Comparison of ENCODE assay signal across 7 cellular contexts in genomic region chr16:88091221-88092039, GRCh38.
DNase-seq lines count a peak whose midpoint lies in the region; ATAC-seq and TF ChIP-seq lines count a peak whose summit lies in the region.
"Not testable (repeated sequence)": the region's sequence is repeated elsewhere in the genome, so short reads cannot be mapped to it uniquely, and the experiment has no call there.

No MANE protein-coding gene starts in this region.

- not testable (repeated sequence) for H3K9me3 ChIP-seq in GM23248 (ENCODE audit: low read depth); WERI-Rb-1 (ENCODE audit: severe bottlenecking)

- H2AFZ ChIP-seq in GM23248 = not testable (repeated sequence)

- H3K4me3 Mint-ChIP-seq in nephron = not testable (repeated sequence)

- H3K9me3 Mint-ChIP-seq in nephron = not testable (repeated sequence)

- not testable (repeated sequence) for H3K27me3 Mint-ChIP-seq in nephron (ENCODE audit: low read depth)

- not testable (repeated sequence) for H3K4me1 Mint-ChIP-seq in nephron

- H3F3A ChIP-seq in GM23248 (ENCODE audit: insufficient read depth) = not testable (repeated sequence)

- H3K79me2 ChIP-seq in GM23248 (ENCODE audit: insufficient read depth) = not testable (repeated sequence)

- not testable (repeated sequence) for TF ChIP-seq CTCF in WERI-Rb-1 (IDR thresholded peaks at IDR 0.05; ENCODE audit: low read depth, low read length); choroid plexus epithelial cell (conservative IDR thresholded peaks at IDR 0.05; ENCODE audit: low read depth, low read length); nephron (IDR thresholded peaks at IDR 0.05; ENCODE audit: unreplicated experiment in 3 of 3)

- H3K27me3 ChIP-seq in GM23248 (replicated peaks; ENCODE audit: insufficient read depth) = peaks cover 32% of the 10 kb centered on the region
- H3K27me3 ChIP-seq in WERI-Rb-1 (ENCODE audit: insufficient read depth, low read depth, severe bottlenecking) = not testable (repeated sequence)

- not testable (repeated sequence) for H4K20me1 ChIP-seq in GM23248 (ENCODE audit: insufficient read depth)

- peak overlapping the region; percentile 38 to 77 (median 58) for H3K27ac Mint-ChIP-seq in nephron

- 27 to 32% methylated on average over 32 to 40 of the region's 40 CpGs for WGBS in GM23248 (ENCODE audit: low coverage in 1 of 2, low lambda C conversion rate in 2 of 2, missing lambda C conversion rate in 2 of 2), 2 experiments

- H3K4me3 ChIP-seq in GM23248; WERI-Rb-1 (ENCODE audit: low read depth, low read length); choroid plexus epithelial cell (ENCODE audit: low read depth, low read length): not testable (repeated sequence)

- H3K36me3 ChIP-seq in GM23248 (ENCODE audit: low read depth); WERI-Rb-1: not testable (repeated sequence)

- ATAC-seq in Right ventricle myocardium superior (ENCODE audit: poor library complexity) = peak; percentile 18

- DNase-seq in GM23248 (peak; percentile 22), WERI-Rb-1 (peak; percentile 20), choroid plexus epithelial cell (ENCODE audit: low read depth) (peak; percentile 45), left kidney (ENCODE audit: low read depth, low spot score) (peak; percentile 50), retina (peak; percentile 73)
- DNase-seq in Right ventricle myocardium superior = not testable (repeated sequence)

- intact Hi-C loops in Right ventricle myocardium superior (cut with DNase I) = not testable (repeated sequence)

- not testable (repeated sequence) for H3K36me3 Mint-ChIP-seq in nephron (ENCODE audit: low read depth)

- not testable (repeated sequence) for H3K4me2 ChIP-seq in GM23248 (ENCODE audit: unreplicated experiment)

- not testable (repeated sequence) for H3K9ac ChIP-seq in GM23248

- H3K4me1 ChIP-seq in GM23248 (ENCODE audit: insufficient read depth) = not testable (repeated sequence)

- H3K9me2 ChIP-seq in GM23248 (ENCODE audit: insufficient read depth) = not testable (repeated sequence)

- in situ Hi-C loops in GM23248 (cut with MboI) = not testable (repeated sequence)

- not testable (repeated sequence) for H3K27ac ChIP-seq in GM23248, WERI-Rb-1
